Comparison of ENCODE assay signal across 9 cellular contexts in genomic region chr17:41579484-41580243, GRCh38. TPM values are rescaled to one million over a fixed set of nuclear protein-coding genes. Genes with fewer than 3 reads are reported as not detected.
DNase-seq lines count a peak whose midpoint lies in the region; ATAC-seq and TF ChIP-seq lines count a peak whose summit lies in the region.
"Had no signal": no experiment of that assay in that cellular context is flagged by ENCODE, and none has a peak within 500 bp of the region (broad histone marks: within the 10 kb centered on the region; RNA-seq: fewer than 3 reads in every experiment).

No MANE protein-coding gene starts in this region.

- H3K36me3 Mint-ChIP-seq in naive thymus-derived CD8-positive, alpha-beta T cell, result peaks cover 0 to 5% (median 0%) of the 10 kb centered on the region in 3 donors
- H3K36me3 Mint-ChIP-seq: activated naive CD8-positive, alpha-beta T cell had no signal

- peak overlapping the region in 1 of 10 donors; percentile 47 for H3K27ac Mint-ChIP-seq in naive thymus-derived CD8-positive, alpha-beta T cell
- H3K27ac Mint-ChIP-seq: activated naive CD8-positive, alpha-beta T cell had no signal

- no peak overlapping the region for H3K4me3 Mint-ChIP-seq in naive thymus-derived CD8-positive, alpha-beta T cell
- H3K4me3 Mint-ChIP-seq: activated naive CD8-positive, alpha-beta T cell had no signal

- POLR2A ChIA-PET in naive thymus-derived CD8-positive, alpha-beta T cell (lab: Charles Lee), result no interaction called here

- peak; percentile 80 for DNase-seq in DMS153 (lab: John Stamatoyannopoulos, UW)
- peak; percentile 87 for DNase-seq in HK-2 (ENCODE audit: unreplicated experiment)
- DNase-seq in NOMO-1 treated with DMSO at 0.1 percent for 48 hours (lab: John Stamatoyannopoulos, UW; ENCODE audit: unreplicated experiment), result peak; percentile 81
- DNase-seq in activated CD8-positive, alpha-beta memory T cell treated with anti-CD3 and anti-CD28 coated beads, Interleukin-2, amount 50 U/mL, for 4 hours, result peak; percentile 45
- peak; percentile 73 to 84 for DNase-seq in erythroblast (lab: John Stamatoyannopoulos, UW)
- peak; percentile 14 to 70 (median 33) for DNase-seq in naive thymus-derived CD8-positive, alpha-beta T cell
- peak; percentile 2 to 45 (median 18) for DNase-seq in stimulated activated naive CD4-positive, alpha-beta T cell (lab: John Stamatoyannopoulos, UW)

- H3K4me1 Mint-ChIP-seq in naive thymus-derived CD8-positive, alpha-beta T cell, result peaks cover 0 to 6% (median 0%) of the 10 kb centered on the region in 4 donors

- H3K27me3 Mint-ChIP-seq in naive thymus-derived CD8-positive, alpha-beta T cell, result peaks cover 18 to 97% (median 59%) of the 10 kb centered on the region in 5 donors

- no peak for TF ChIP-seq POLR2A in erythroblast (IDR thresholded peaks at IDR 0.05; ENCODE audit: low read length)

- H3K9me3 Mint-ChIP-seq in naive thymus-derived CD8-positive, alpha-beta T cell, result no peaks in the 10 kb centered on the region

- peak; percentile 61 to 73 for ATAC-seq in naive thymus-derived CD8-positive, alpha-beta T cell
- no peak for ATAC-seq in GM21360 (IDR thresholded peaks at IDR 0.05; ENCODE audit: unreplicated experiment)

RNA-seq across cellular contexts. Expression of gene KRT14, which starts 7.0 kb away (rescaled TPM):
- not detected for total RNA-seq in naive thymus-derived CD8-positive, alpha-beta T cell
- not detected for polyA plus RNA-seq in naive thymus-derived CD8-positive, alpha-beta T cell

RNA-seq across cellular contexts. Expression of gene KRT9, which starts 7.8 kb away (rescaled TPM):
- not detected for total RNA-seq in naive thymus-derived CD8-positive, alpha-beta T cell
- not detected for polyA plus RNA-seq in naive thymus-derived CD8-positive, alpha-beta T cell

RNA-seq across cellular contexts. Expression of gene KRT16, which starts 32.9 kb away (rescaled TPM):
- total RNA-seq in naive thymus-derived CD8-positive, alpha-beta T cell, result not detected
- not detected for polyA plus RNA-seq in naive thymus-derived CD8-positive, alpha-beta T cell

RNA-seq across cellular contexts. Expression of gene KRT17, which starts 44.7 kb away (rescaled TPM):
- total RNA-seq in naive thymus-derived CD8-positive, alpha-beta T cell, result not detected
- not detected for polyA plus RNA-seq in naive thymus-derived CD8-positive, alpha-beta T cell

RNA-seq across cellular contexts. Expression of gene KRT19, which starts 51.6 kb away (rescaled TPM):
- total RNA-seq in naive thymus-derived CD8-positive, alpha-beta T cell, result not detected
- polyA plus RNA-seq in naive thymus-derived CD8-positive, alpha-beta T cell, result not detected

Comparison
In these comparisons a context has a peak if more than half of its experiments do, and no peak if none do; other contexts are left out.
1. DNase-seq: peak in every context shown above with its lines; median percentile 87 in HK-2; 81 in NOMO-1 treated with DMSO at 0.1 percent for 48 hours; 80 in DMS153; 78 in erythroblast; 45 in activated CD8-positive, alpha-beta memory T cell treated with anti-CD3 and anti-CD28 coated beads, Interleukin-2, amount 50 U/mL, for 4 hours; 33 in naive thymus-derived CD8-positive, alpha-beta T cell; 18 in stimulated activated naive CD4-positive, alpha-beta T cell.